In genomic region chr2:191333911-191334357, GRCh38 we compare ENCODE assay signal across 1 cellular context.
TF ChIP-seq lines count a peak whose summit lies in the region.

No MANE protein-coding gene starts in this region.

TF ChIP-seq in SK-N-SH, 30 proteins besides CTCF, POLR2A, EP300 and RAD21 (continued from another document):
- peak; percentile 52; the same call in 1 of the 2 replicates for TF ChIP-seq MAX (IDR thresholded peaks at IDR 0.05; ENCODE audit: low read depth)
- TF ChIP-seq RCOR1 (IDR thresholded peaks at IDR 0.05; ENCODE audit: low read length), result no peak
- TF ChIP-seq PBX3 (IDR thresholded peaks at IDR 0.05), result peak; percentile 89
- peak; percentile 60; the same call in 1 of the 2 replicates for TF ChIP-seq TEAD4 (IDR thresholded peaks at IDR 0.05; ENCODE audit: borderline replicate concordance, insufficient read depth)
